In genomic region chr7:114048386-114049235, GRCh38 we compare ENCODE assay signal across 8 cellular contexts.
DNase-seq lines count a peak whose midpoint lies in the region; ATAC-seq and TF ChIP-seq lines count a peak whose summit lies in the region.

No MANE protein-coding gene starts in this region.

- H3K4me1 ChIP-seq in thoracic aorta (ENCODE audit: control insufficient read depth in 1 of 2, low read depth in 2 of 2), result peaks cover 3 to 13% of the 10 kb centered on the region in 2 donors

- in situ Hi-C loops in G401 (cut with HindIII; ENCODE audit: low sequenced_read_pairs), result no loop called here

- ATAC-seq in HG02798 (IDR thresholded peaks at IDR 0.05; ENCODE audit: poor library complexity, unreplicated experiment) (peak; percentile 46), SK-N-SH treated with all-trans-retinoic acid at 6 μM for 48 hours (peak; percentile 86), thoracic aorta (ENCODE audit: insufficient number of reproducible peaks, low FRiP score, low read depth) (no peak), HG03159 (IDR thresholded peaks at IDR 0.05; ENCODE audit: unreplicated experiment) (no peak), HG03442 (IDR thresholded peaks at IDR 0.05; ENCODE audit: unreplicated experiment) (no peak)

- H3K4me3 ChIP-seq in fibroblast of the aortic adventitia (ENCODE audit: low read depth, low read length), result peak overlapping the region; percentile 13
- peak overlapping the region; percentile 52 for H3K4me3 ChIP-seq in thoracic aorta

- no peaks in the 10 kb centered on the region for H3K27me3 ChIP-seq in thoracic aorta (replicated peaks; ENCODE audit: insufficient read depth)

- TF ChIP-seq CTCF in fibroblast of the aortic adventitia (IDR thresholded peaks at IDR 0.05; ENCODE audit: insufficient read depth, low read length) (no peak), thoracic aorta (IDR thresholded peaks at IDR 0.05) (no peak)

- H3K9me3 ChIP-seq in thoracic aorta, result no peaks in the 10 kb centered on the region

- no peak overlapping the region for H3K27ac ChIP-seq in thoracic aorta

- DNase-seq in COLO668 (lab: John Stamatoyannopoulos, UW; ENCODE audit: unreplicated experiment) (peak; percentile 30), fibroblast of the aortic adventitia (ENCODE audit: low read depth) (peak; percentile 38), thoracic aorta (ENCODE audit: low spot score) (no peak), G401 (ENCODE audit: low spot score) (no peak)

- H3K36me3 ChIP-seq in thoracic aorta, result no peaks in the 10 kb centered on the region

TF ChIP-seq in SK-N-SH treated with all-trans-retinoic acid at 6 μM for 48 hours, 23 proteins besides CTCF, POLR2A, EP300 and RAD21:
- TF ChIP-seq PATZ1 (CRISPR knock-in tag; IDR thresholded peaks at IDR 0.05; ENCODE audit: borderline replicate concordance), result no peak
- no peak for TF ChIP-seq SNAI2 (CRISPR knock-in tag; IDR thresholded peaks at IDR 0.05)
- TF ChIP-seq POU6F1 (CRISPR knock-in tag; IDR thresholded peaks at IDR 0.05; ENCODE audit: borderline replicate concordance, low read depth), result no peak
- no peak for TF ChIP-seq TCF4 (CRISPR knock-in tag; IDR thresholded peaks at IDR 0.05; ENCODE audit: borderline replicate concordance)
- TF ChIP-seq ESRRG (CRISPR knock-in tag; IDR thresholded peaks at IDR 0.05), result no peak
- TF ChIP-seq CREB5 (CRISPR knock-in tag; IDR thresholded peaks at IDR 0.05; ENCODE audit: low read depth), result no peak
- no peak for TF ChIP-seq TSHZ2 (CRISPR knock-in tag; IDR thresholded peaks at IDR 0.05)
- TF ChIP-seq ISL1 (CRISPR knock-in tag; IDR thresholded peaks at IDR 0.05), result no peak
- no peak for TF ChIP-seq ARNTL (CRISPR knock-in tag; IDR thresholded peaks at IDR 0.05; ENCODE audit: borderline replicate concordance, low read depth)
- TF ChIP-seq RARB (CRISPR knock-in tag; IDR thresholded peaks at IDR 0.05), result no peak

Comparison
In these comparisons a context has a peak if more than half of its experiments do, and no peak if none do; other contexts are left out.
1. DNase-seq: peak in COLO668 (single experiment) and fibroblast of the aortic adventitia (single experiment); none in thoracic aorta (single experiment) and G401 (single experiment).
2. ATAC-seq: peak in HG02798 (single experiment) and SK-N-SH treated with all-trans-retinoic acid at 6 μM for 48 hours (single experiment); none in thoracic aorta (single experiment), HG03159 (single experiment) and HG03442 (single experiment).